Comparison of ENCODE assay signal across 12 cellular contexts in genomic region chr5:6868816-6869215, GRCh38.
DNase-seq lines count a peak whose midpoint lies in the region; ATAC-seq and TF ChIP-seq lines count a peak whose summit lies in the region.
"Had no signal": no experiment of that assay in that cellular context is flagged by ENCODE, and none has a peak within 500 bp of the region (broad histone marks: within the 10 kb centered on the region; RNA-seq: fewer than 3 reads in every experiment).

No MANE protein-coding gene starts in this region.

- H3K9me3 ChIP-seq in PC-3 (ENCODE audit: low read length), result no peaks in the 10 kb centered on the region
- no peaks in the 10 kb centered on the region for H3K9me3 ChIP-seq in psoas muscle
- H3K9me3 ChIP-seq in thymus (ENCODE audit: control insufficient read depth), result no peaks in the 10 kb centered on the region
- H3K9me3 ChIP-seq in prostate gland, result no peaks in the 10 kb centered on the region
- H3K9me3 ChIP-seq: BLaER1, HAP-1 had no signal

- H3K4me3 ChIP-seq in PC-3 (ENCODE audit: low read length) (no peak overlapping the region), coronary artery (no peak overlapping the region), psoas muscle (no peak overlapping the region), thymus (ENCODE audit: low read length) (no peak overlapping the region), prostate gland (no peak overlapping the region)
- H3K4me3 ChIP-seq: BLaER1, HAP-1 had no signal

- 92 to 94% (median 93%) methylated on average over 6 of the region's 6 CpGs for WGBS in psoas muscle, 3 donors
- 96% methylated on average over 6 of the region's 6 CpGs for WGBS in thymus
- WGBS in prostate gland, result 98% methylated on average over 6 of the region's 6 CpGs

- H3K27ac ChIP-seq in PC-3 (ENCODE audit: low read length) (no peak overlapping the region), coronary artery (no peak overlapping the region), psoas muscle (peak overlapping the region; percentile 74), thymus (ENCODE audit: low read depth) (peak overlapping the region; percentile 10), prostate gland (no peak overlapping the region)
- H3K27ac ChIP-seq: BLaER1 had no signal

- H3K9me2 ChIP-seq in PC-3 (replicated peaks; ENCODE audit: low read length), result 0 out of 2 replicates have a peak, but pooled peaks cover 3% of the 10 kb centered on the region

- no peak for TF ChIP-seq POLR2A in prostate gland (IDR thresholded peaks at IDR 0.05)

- H3K9ac ChIP-seq in PC-3 (ENCODE audit: low read length), result no peak overlapping the region
- H3K9ac ChIP-seq: BLaER1 had no signal

- no peak for DNase-seq in PC-3
- DNase-seq in coronary artery (ENCODE audit: low spot score), result peak; percentile 21
- DNase-seq in psoas muscle, result no peak
- DNase-seq in prostate gland (ENCODE audit: low spot score), result no peak
- DNase-seq in activated CD4-positive, alpha-beta T cell treated with anti-CD3 and anti-CD28 coated beads for 4 hours, result no peak
- DNase-seq: 8988T; Calu3; CD4-positive, alpha-beta memory T cell had no signal

- no TSS peak for BruUV-seq in PC-3 (replicated peaks; lab: Mats Ljungman, UMichigan)

- no peaks in the 10 kb centered on the region for H4K20me1 ChIP-seq in PC-3 (ENCODE audit: low read length)
- H4K20me1 ChIP-seq: BLaER1 had no signal

- ATAC-seq in PC-3 (no peak), psoas muscle (no peak), HG02571 (IDR thresholded peaks at IDR 0.05; ENCODE audit: unreplicated experiment) (no peak)

- intact Hi-C loops in PC-3 (cut with micrococcal nuclease), result no loop called here
- intact Hi-C loops in psoas muscle (cut with DNase I), result no loop called here
- intact Hi-C loops in prostate gland (cut with DNase I), result no loop called here

- H3K27me3 ChIP-seq in PC-3 (ENCODE audit: low read length) (peaks cover 65% of the 10 kb centered on the region), psoas muscle (ENCODE audit: insufficient read depth in 3 of 3, low read length in 2 of 3) (no peaks in the 10 kb centered on the region), thymus (ENCODE audit: control insufficient read depth, insufficient read depth) (no peaks in the 10 kb centered on the region), prostate gland (replicated peaks; ENCODE audit: insufficient read depth) (no peaks in the 10 kb centered on the region)
- H3K27me3 ChIP-seq: BLaER1 had no signal

- no peaks in the 10 kb centered on the region for H3F3A ChIP-seq in PC-3 (ENCODE audit: low read length, unreplicated experiment)

- H3K4me1 ChIP-seq in PC-3 (ENCODE audit: insufficient read depth, low read length) (no peaks in the 10 kb centered on the region), psoas muscle (peaks cover 5% of the 10 kb centered on the region), thymus (ENCODE audit: control insufficient read depth, insufficient read depth, low read length) (peaks cover 6% of the 10 kb centered on the region), prostate gland (replicated peaks) (no peaks in the 10 kb centered on the region)
- H3K4me1 ChIP-seq: HAP-1 had no signal

- peak overlapping the region; percentile 37; the same call in 1 of the 2 replicates for H2AFZ ChIP-seq in PC-3 (ENCODE audit: low read length)

- TF ChIP-seq CTCF in PC-3 (conservative IDR thresholded peaks at IDR 0.05; ENCODE audit: low read depth, low read length) (no peak), coronary artery (IDR thresholded peaks at IDR 0.05) (no peak), psoas muscle (IDR thresholded peaks at IDR 0.05) (no peak), prostate gland (IDR thresholded peaks at IDR 0.05) (no peak)

- CTCF ChIA-PET in PC-3 (lab: Charles Lee), result no interaction called here

- H3K4me2 ChIP-seq in PC-3 (ENCODE audit: low read length), result no peak overlapping the region
- H3K4me2 ChIP-seq: BLaER1 had no signal

- no peaks in the 10 kb centered on the region for H3K36me3 ChIP-seq in PC-3 (ENCODE audit: low read depth, low read length)
- no peaks in the 10 kb centered on the region for H3K36me3 ChIP-seq in psoas muscle (ENCODE audit: insufficient read depth in 1 of 2, low read depth in 1 of 2)
- no peaks in the 10 kb centered on the region for H3K36me3 ChIP-seq in thymus (ENCODE audit: control insufficient read depth, insufficient read depth)
- H3K36me3 ChIP-seq in prostate gland, result no peaks in the 10 kb centered on the region
- H3K36me3 ChIP-seq: BLaER1, HAP-1 had no signal

- POLR2A ChIA-PET in PC-3 (lab: Charles Lee; ENCODE audit: unreplicated experiment), result no interaction called here

- H3K79me2 ChIP-seq in PC-3 (ENCODE audit: low read length), result no peaks in the 10 kb centered on the region

Comparison
In these comparisons a context has a peak if more than half of its experiments do, and no peak if none do; other contexts are left out.
1. H3K27ac ChIP-seq: peak in psoas muscle (single experiment) and thymus (single experiment); none in PC-3 (single experiment), coronary artery (0 of 2) and prostate gland (0 of 2).